ENCODE assay signal across 16 cellular contexts in the genomic region with DNA sequence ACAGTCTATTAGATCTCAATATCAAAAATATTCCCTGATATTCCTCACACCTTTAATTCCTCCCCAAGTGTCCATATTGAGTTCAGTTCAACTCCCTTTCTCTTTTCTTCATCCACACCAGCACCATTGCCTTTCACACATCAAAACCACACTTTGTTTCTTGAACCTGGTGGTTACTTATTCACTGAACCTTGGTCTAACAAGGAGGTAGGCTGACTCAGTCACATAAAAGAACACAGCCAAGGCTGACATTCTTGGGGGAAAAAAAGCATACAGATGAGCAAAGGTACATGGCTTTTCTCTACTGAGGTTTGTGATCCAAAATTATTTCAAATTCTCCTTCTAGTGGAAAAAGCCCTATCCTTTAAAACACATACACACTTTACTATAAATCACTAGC.
"Had no signal": no experiment of that assay in that cellular context is flagged by ENCODE, and none has a peak within 500 bp of the region (broad histone marks: within the 10 kb centered on the region; RNA-seq: fewer than 3 reads in every experiment).

No MANE protein-coding gene starts in this region.

- H3K27ac Mint-ChIP-seq: activated CD4-positive, alpha-beta T cell treated with anti-CD3 and anti-CD28 coated beads, Interleukin-2, amount 10 ng/mL, durations not matched to agents 7 days and 5 days; activated naive CD4-positive, alpha-beta T cell treated with anti-CD3 and anti-CD28 coated beads, Interleukin-2, amount 50 U/mL, for 72 hours; effector memory CD8-positive, alpha-beta T cell; naive thymus-derived CD4-positive, alpha-beta T cell; stimulated activated naive CD8-positive, alpha-beta T cell treated with anti-CD3 and anti-CD28 coated beads, Interleukin-15, Interleukin-2, amounts not matched to agents 100 ng/mL and 50 ng/mL, for 24 hours had no signal

- H3K27me3 Mint-ChIP-seq: activated CD4-positive, alpha-beta T cell treated with anti-CD3 and anti-CD28 coated beads, Interleukin-2, amount 10 ng/mL, durations not matched to agents 7 days and 5 days; effector memory CD8-positive, alpha-beta T cell; naive thymus-derived CD4-positive, alpha-beta T cell; stimulated activated naive CD8-positive, alpha-beta T cell treated with anti-CD3 and anti-CD28 coated beads, Interleukin-15, Interleukin-2, amounts not matched to agents 100 ng/mL and 50 ng/mL, for 24 hours had no signal

- H3K4me1 ChIP-seq: body of pancreas, prostate gland, tibial nerve had no signal

- DNase-seq: activated CD4-positive, alpha-beta T cell treated with anti-CD3 and anti-CD28 coated beads, Interleukin-2, amount 10 ng/mL, durations not matched to agents 7 days and 5 days; activated gamma-delta T cell; adrenal gland; body of pancreas; effector memory CD8-positive, alpha-beta T cell; foreskin fibroblast; mesenchymal stem cell; naive thymus-derived CD4-positive, alpha-beta T cell; right cardiac atrium; stimulated activated CD4-positive, alpha-beta T cell treated with anti-CD3 and anti-CD28 coated beads, Interleukin-2, amount 100 ng/mL, for 48 hours had no signal

- H3K27ac ChIP-seq: adrenal gland, body of pancreas, prostate gland, skin epidermis, tibial nerve had no signal

- H3K4me3 Mint-ChIP-seq: activated CD4-positive, alpha-beta T cell treated with anti-CD3 and anti-CD28 coated beads, Interleukin-2, amount 10 ng/mL, durations not matched to agents 7 days and 5 days; effector memory CD8-positive, alpha-beta T cell; naive thymus-derived CD4-positive, alpha-beta T cell; stimulated activated naive CD8-positive, alpha-beta T cell treated with anti-CD3 and anti-CD28 coated beads, Interleukin-15, Interleukin-2, amounts not matched to agents 100 ng/mL and 50 ng/mL, for 24 hours had no signal

- H3K4me3 ChIP-seq: adrenal gland, body of pancreas, prostate gland, skin epidermis, tibial nerve had no signal

- H3K4me1 Mint-ChIP-seq: activated CD4-positive, alpha-beta T cell treated with anti-CD3 and anti-CD28 coated beads, Interleukin-2, amount 10 ng/mL, durations not matched to agents 7 days and 5 days; naive thymus-derived CD4-positive, alpha-beta T cell had no signal

- H3K36me3 Mint-ChIP-seq: activated naive CD4-positive, alpha-beta T cell treated with anti-CD3 and anti-CD28 coated beads, Interleukin-2, amount 50 U/mL, for 72 hours; naive thymus-derived CD4-positive, alpha-beta T cell had no signal

- H3K9me3 ChIP-seq: adrenal gland, body of pancreas, prostate gland, tibial nerve had no signal

- H3K36me3 ChIP-seq: adrenal gland, prostate gland, tibial nerve had no signal

- H3K9me3 Mint-ChIP-seq: activated CD4-positive, alpha-beta T cell treated with anti-CD3 and anti-CD28 coated beads, Interleukin-2, amount 10 ng/mL, durations not matched to agents 7 days and 5 days had no signal

- H3K27me3 ChIP-seq: adrenal gland, body of pancreas, tibial nerve had no signal

- ATAC-seq: activated CD4-positive, CD25-positive, alpha-beta regulatory T cell treated with anti-CD3 and anti-CD28 coated beads, Interleukin-2, amount 50 U/mL, for 24 hours; activated naive CD4-positive, alpha-beta T cell treated with anti-CD3 and anti-CD28 coated beads, Interleukin-2, amount 50 U/mL, for 72 hours; body of pancreas; effector memory CD8-positive, alpha-beta T cell; naive thymus-derived CD4-positive, alpha-beta T cell; right cardiac atrium had no signal
